In the genomic region with DNA sequence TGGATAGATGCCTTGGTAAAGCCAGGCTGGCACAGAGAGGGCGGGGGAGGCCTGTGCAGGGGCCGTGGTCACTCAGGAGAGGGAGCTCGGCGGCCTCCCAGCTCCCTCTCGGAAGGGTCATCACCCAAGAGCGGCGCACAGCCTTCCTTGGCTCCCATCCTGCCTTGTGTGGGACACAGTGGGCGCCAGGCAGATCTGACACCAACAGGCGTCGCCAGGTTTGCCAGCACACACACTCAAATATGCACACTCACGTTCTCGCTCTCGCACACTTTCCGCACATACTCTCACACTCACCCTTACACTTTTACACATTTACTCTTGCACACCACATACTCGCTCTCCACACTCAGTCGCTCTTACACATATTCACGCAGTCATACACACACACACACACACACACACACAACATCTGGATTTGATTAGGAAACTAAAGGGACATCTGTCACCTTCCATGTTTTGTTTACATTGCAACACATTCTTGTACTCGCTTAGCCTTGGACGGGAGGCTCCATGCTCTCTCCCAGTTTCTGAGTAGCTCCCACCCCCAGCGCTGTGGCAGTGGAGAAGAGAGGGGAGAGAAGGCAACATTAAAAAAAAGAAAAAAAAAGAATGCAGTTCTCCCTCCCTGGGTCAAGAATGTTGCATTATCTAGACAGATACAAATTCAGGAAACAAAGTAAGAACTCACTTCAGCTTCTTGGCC, we compare ENCODE assay signal across 1 cellular context.
TF ChIP-seq lines count a peak whose summit lies in the region.

No MANE protein-coding gene starts in this region.

TF ChIP-seq in GM12878, 131 proteins besides CTCF, POLR2A, EP300 and RAD21:
- TF ChIP-seq ETV6 (conservative IDR thresholded peaks at IDR 0.05 in 1 of 2, IDR thresholded peaks at IDR 0.05 in 1 of 2; ENCODE audit: borderline replicate concordance in 1 of 2, low read depth in 1 of 2) (no peak), RFX5 (IDR thresholded peaks at IDR 0.05; ENCODE audit: low read depth, low read length) (no peak), WRNIP1 (IDR thresholded peaks at IDR 0.05; ENCODE audit: borderline replicate concordance, low read depth, low read length) (no peak), IKZF1 (conservative IDR thresholded peaks at IDR 0.05) (no peak), KAT2A (conservative IDR thresholded peaks at IDR 0.05; ENCODE audit: control insufficient read depth, low read depth, low read length) (no peak), CHD4 (IDR thresholded peaks at IDR 0.05) (no peak), SUZ12 (IDR thresholded peaks at IDR 0.05; ENCODE audit: unreplicated experiment) (no peak), CEBPB (IDR thresholded peaks at IDR 0.05; ENCODE audit: borderline replicate concordance in 1 of 2, low read depth in 2 of 2, low read length in 2 of 2) (no peak), NR2C2 (IDR thresholded peaks at IDR 0.05; ENCODE audit: borderline replicate concordance, control insufficient read depth, insufficient read length, low read depth) (no peak), HDGF (IDR thresholded peaks at IDR 0.05) (no peak), CHD2 (IDR thresholded peaks at IDR 0.05; ENCODE audit: borderline replicate concordance, low read depth, low read length) (no peak), ZNF24 (IDR thresholded peaks at IDR 0.05) (no peak), ZBED1 (IDR thresholded peaks at IDR 0.05; ENCODE audit: borderline replicate concordance) (no peak), GATAD2B (conservative IDR thresholded peaks at IDR 0.05; ENCODE audit: low read depth) (no peak), NFXL1 (IDR thresholded peaks at IDR 0.05; ENCODE audit: borderline replicate concordance) (no peak), BACH1 (IDR thresholded peaks at IDR 0.05; ENCODE audit: borderline replicate concordance) (no peak), SPI1 (IDR thresholded peaks at IDR 0.05; ENCODE audit: borderline replicate concordance, insufficient read depth, low read depth, low read length) (no peak), ELK1 (IDR thresholded peaks at IDR 0.05; ENCODE audit: low read depth, low read length) (no peak), TCF3 (IDR thresholded peaks at IDR 0.05; ENCODE audit: borderline replicate concordance, insufficient read depth, low read depth, low read length) (peak; percentile 72; the same call in 1 of the 2 replicates), MYB (IDR thresholded peaks at IDR 0.05; ENCODE audit: borderline replicate concordance, low read depth, low read length) (no peak), TARDBP (IDR thresholded peaks at IDR 0.05; ENCODE audit: borderline replicate concordance) (no peak), YY1 (IDR thresholded peaks at IDR 0.05; ENCODE audit: low read depth, low read length) (no peak)
- TF ChIP-seq, protein P1, sequence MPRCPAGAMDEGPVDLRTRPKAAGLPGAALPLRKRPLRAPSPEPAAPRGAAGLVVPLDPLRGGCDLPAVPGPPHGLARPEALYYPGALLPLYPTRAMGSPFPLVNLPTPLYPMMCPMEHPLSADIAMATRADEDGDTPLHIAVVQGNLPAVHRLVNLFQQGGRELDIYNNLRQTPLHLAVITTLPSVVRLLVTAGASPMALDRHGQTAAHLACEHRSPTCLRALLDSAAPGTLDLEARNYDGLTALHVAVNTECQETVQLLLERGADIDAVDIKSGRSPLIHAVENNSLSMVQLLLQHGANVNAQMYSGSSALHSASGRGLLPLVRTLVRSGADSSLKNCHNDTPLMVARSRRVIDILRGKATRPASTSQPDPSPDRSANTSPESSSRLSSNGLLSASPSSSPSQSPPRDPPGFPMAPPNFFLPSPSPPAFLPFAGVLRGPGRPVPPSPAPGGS (IDR thresholded peaks at IDR 0.05; ENCODE audit: borderline replicate concordance, insufficient read depth, low read depth, low read length, poor library complexity, severe bottlenecking) = peak; percentile 99
- TF ChIP-seq, protein P2, sequence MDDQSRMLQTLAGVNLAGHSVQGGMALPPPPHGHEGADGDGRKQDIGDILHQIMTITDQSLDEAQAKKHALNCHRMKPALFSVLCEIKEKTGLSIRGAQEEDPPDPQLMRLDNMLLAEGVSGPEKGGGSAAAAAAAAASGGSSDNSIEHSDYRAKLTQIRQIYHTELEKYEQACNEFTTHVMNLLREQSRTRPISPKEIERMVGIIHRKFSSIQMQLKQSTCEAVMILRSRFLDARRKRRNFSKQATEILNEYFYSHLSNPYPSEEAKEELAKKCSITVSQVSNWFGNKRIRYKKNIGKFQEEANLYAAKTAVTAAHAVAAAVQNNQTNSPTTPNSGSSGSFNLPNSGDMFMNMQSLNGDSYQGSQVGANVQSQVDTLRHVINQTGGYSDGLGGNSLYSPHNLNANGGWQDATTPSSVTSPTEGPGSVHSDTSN (IDR thresholded peaks at IDR 0.05; ENCODE audit: insufficient replicate concordance, low read depth, low read length) = peak; percentile 14
- TF ChIP-seq, protein P3, sequence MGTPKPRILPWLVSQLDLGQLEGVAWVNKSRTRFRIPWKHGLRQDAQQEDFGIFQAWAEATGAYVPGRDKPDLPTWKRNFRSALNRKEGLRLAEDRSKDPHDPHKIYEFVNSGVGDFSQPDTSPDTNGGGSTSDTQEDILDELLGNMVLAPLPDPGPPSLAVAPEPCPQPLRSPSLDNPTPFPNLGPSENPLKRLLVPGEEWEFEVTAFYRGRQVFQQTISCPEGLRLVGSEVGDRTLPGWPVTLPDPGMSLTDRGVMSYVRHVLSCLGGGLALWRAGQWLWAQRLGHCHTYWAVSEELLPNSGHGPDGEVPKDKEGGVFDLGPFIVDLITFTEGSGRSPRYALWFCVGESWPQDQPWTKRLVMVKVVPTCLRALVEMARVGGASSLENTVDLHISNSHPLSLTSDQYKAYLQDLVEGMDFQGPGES (IDR thresholded peaks at IDR 0.05) = no peak
